12 cellular contexts compared by ENCODE assay signal in genomic region chr14:63891148-63891964, GRCh38. TPM values are rescaled to one million over a fixed set of nuclear protein-coding genes. Genes with fewer than 3 reads are reported as not detected.
DNase-seq lines count a peak whose midpoint lies in the region; ATAC-seq and TF ChIP-seq lines count a peak whose summit lies in the region.
"Had no signal": no experiment of that assay in that cellular context is flagged by ENCODE, and none has a peak within 500 bp of the region (broad histone marks: within the 10 kb centered on the region; RNA-seq: fewer than 3 reads in every experiment).

No MANE protein-coding gene starts in this region.

- no peak overlapping the region for H3K9ac ChIP-seq in endodermal cell (ENCODE audit: extremely low read depth, low read length, poor library complexity, severe bottlenecking)

- H3K36me3 Mint-ChIP-seq in natural killer cell (no peaks in the 10 kb centered on the region), endodermal cell (ENCODE audit: low read depth) (no peaks in the 10 kb centered on the region), mesothelial cell of epicardium (peaks cover 3% of the 10 kb centered on the region)
- no peaks in the 10 kb centered on the region for H3K36me3 Mint-ChIP-seq in natural killer cell treated with Interleukin-12 subunit alpha and Interleukin-12 subunit beta and Interleukin-15 and Interleukin-18, amount 100 ng/mL, for 72 hours
- no peaks in the 10 kb centered on the region for H3K36me3 Mint-ChIP-seq in stimulated activated memory B cell treated with anti-CD40 and anti-IgM and Interleukin-4, amounts not matched to agents 10 μg/mL and 1 μg/mL and 100 μg/mL, for 72 hours

- TF ChIP-seq CTCF in natural killer cell (IDR thresholded peaks at IDR 0.05) (no peak), endodermal cell (conservative IDR thresholded peaks at IDR 0.05) (no peak), mesothelial cell of epicardium (IDR thresholded peaks at IDR 0.05; ENCODE audit: unreplicated experiment) (no peak)

- H3K27me3 Mint-ChIP-seq in natural killer cell (ENCODE audit: low read depth in 2 of 2) (no peaks in the 10 kb centered on the region), endodermal cell (ENCODE audit: insufficient read depth) (no peaks in the 10 kb centered on the region), mesothelial cell of epicardium (ENCODE audit: low read depth) (no peaks in the 10 kb centered on the region)
- H3K27me3 Mint-ChIP-seq in natural killer cell treated with Interleukin-12 subunit alpha and Interleukin-12 subunit beta and Interleukin-15 and Interleukin-18, amount 100 ng/mL, for 72 hours = no peaks in the 10 kb centered on the region
- no peaks in the 10 kb centered on the region for H3K27me3 Mint-ChIP-seq in stimulated activated memory B cell treated with anti-CD40 and anti-IgM and Interleukin-4, amounts not matched to agents 10 μg/mL and 1 μg/mL and 100 μg/mL, for 72 hours
- H3K27me3 Mint-ChIP-seq: activated naive CD8-positive, alpha-beta T cell treated with anti-CD3 and anti-CD28 coated beads, Interleukin-2, amount 10 ng/mL, durations not matched to agents 7 days and 5 days; B cell had no signal

- no peaks in the 10 kb centered on the region for H3K9me3 ChIP-seq in endodermal cell (ENCODE audit: control insufficient read depth, low read length)

- H3K4me3 Mint-ChIP-seq in natural killer cell = no peak overlapping the region
- H3K4me3 Mint-ChIP-seq in natural killer cell treated with Interleukin-12 subunit alpha and Interleukin-12 subunit beta and Interleukin-15 and Interleukin-18, amount 100 ng/mL, for 72 hours = no peak overlapping the region
- H3K4me3 Mint-ChIP-seq in endodermal cell = no peak overlapping the region
- H3K4me3 Mint-ChIP-seq in mesothelial cell of epicardium = no peak overlapping the region
- H3K4me3 Mint-ChIP-seq in stimulated activated memory B cell treated with anti-CD40 and anti-IgM and Interleukin-4, amounts not matched to agents 10 μg/mL and 1 μg/mL and 100 μg/mL, for 72 hours = no peak overlapping the region
- H3K4me3 Mint-ChIP-seq: activated naive CD8-positive, alpha-beta T cell treated with anti-CD3 and anti-CD28 coated beads, Interleukin-2, amount 10 ng/mL, durations not matched to agents 7 days and 5 days; B cell had no signal

- H3K9me3 Mint-ChIP-seq in natural killer cell (no peaks in the 10 kb centered on the region), endodermal cell (no peaks in the 10 kb centered on the region), mesothelial cell of epicardium (no peaks in the 10 kb centered on the region)
- no peaks in the 10 kb centered on the region for H3K9me3 Mint-ChIP-seq in natural killer cell treated with Interleukin-12 subunit alpha and Interleukin-12 subunit beta and Interleukin-15 and Interleukin-18, amount 100 ng/mL, for 72 hours
- no peaks in the 10 kb centered on the region for H3K9me3 Mint-ChIP-seq in stimulated activated memory B cell treated with anti-CD40 and anti-IgM and Interleukin-4, amounts not matched to agents 10 μg/mL and 1 μg/mL and 100 μg/mL, for 72 hours
- H3K9me3 Mint-ChIP-seq: activated naive CD8-positive, alpha-beta T cell treated with anti-CD3 and anti-CD28 coated beads, Interleukin-2, amount 10 ng/mL, durations not matched to agents 7 days and 5 days had no signal

- ATAC-seq in natural killer cell (no peak), GM21529 (IDR thresholded peaks at IDR 0.05; ENCODE audit: unreplicated experiment) (no peak)
- ATAC-seq in natural killer cell treated with Interleukin-12 subunit alpha and Interleukin-12 subunit beta and Interleukin-15 and Interleukin-18, amount 100 ng/mL, for 72 hours = no peak
- ATAC-seq in stimulated activated memory B cell treated with anti-CD40 and anti-IgM and Interleukin-4, amounts not matched to agents 10 μg/mL and 1 μg/mL and 100 μg/mL, for 72 hours = no peak

- H3K4me1 Mint-ChIP-seq in natural killer cell (peaks cover 51 to 53% of the 10 kb centered on the region in 2 donors), endodermal cell (peaks cover 24% of the 10 kb centered on the region), mesothelial cell of epicardium (peaks cover 47% of the 10 kb centered on the region)
- peaks cover 17 to 23% of the 10 kb centered on the region in 2 donors for H3K4me1 Mint-ChIP-seq in natural killer cell treated with Interleukin-12 subunit alpha and Interleukin-12 subunit beta and Interleukin-15 and Interleukin-18, amount 100 ng/mL, for 72 hours (ENCODE audit: low read depth in 2 of 2)
- peaks cover 6% of the 10 kb centered on the region for H3K4me1 Mint-ChIP-seq in stimulated activated memory B cell treated with anti-CD40 and anti-IgM and Interleukin-4, amounts not matched to agents 10 μg/mL and 1 μg/mL and 100 μg/mL, for 72 hours
- H3K4me1 Mint-ChIP-seq: B cell had no signal

- intact Hi-C loops in natural killer cell (cut with micrococcal nuclease) = no loop called here

- H3K27ac Mint-ChIP-seq in natural killer cell = peak overlapping the region; percentile 49 to 67
- peak overlapping the region in 1 of 2 donors; percentile 22 for H3K27ac Mint-ChIP-seq in natural killer cell treated with Interleukin-12 subunit alpha and Interleukin-12 subunit beta and Interleukin-15 and Interleukin-18, amount 100 ng/mL, for 72 hours
- peak overlapping the region; percentile 52 for H3K27ac Mint-ChIP-seq in endodermal cell
- peak overlapping the region; percentile 82 for H3K27ac Mint-ChIP-seq in mesothelial cell of epicardium
- no peak overlapping the region for H3K27ac Mint-ChIP-seq in stimulated activated memory B cell treated with anti-CD40 and anti-IgM and Interleukin-4, amounts not matched to agents 10 μg/mL and 1 μg/mL and 100 μg/mL, for 72 hours
- H3K27ac Mint-ChIP-seq: B cell had no signal

- H3K36me3 ChIP-seq in endodermal cell (ENCODE audit: control insufficient read depth, insufficient read depth, low read length) = no peaks in the 10 kb centered on the region

- no peaks in the 10 kb centered on the region for H3K27me3 ChIP-seq in endodermal cell (ENCODE audit: control insufficient read depth, insufficient read depth, low read length, poor library complexity, severe bottlenecking)

- H3K4me3 ChIP-seq in endodermal cell (ENCODE audit: low read length) = no peak overlapping the region

- DNase-seq in natural killer cell = no peak
- no peak for DNase-seq in natural killer cell treated with Interleukin-12 subunit alpha and Interleukin-12 subunit beta and Interleukin-15 and Interleukin-18, amount 100 ng/mL, for 72 hours (ENCODE audit: low spot score)
- DNase-seq in endodermal cell = no peak
- DNase-seq in mesothelial cell of epicardium (ENCODE audit: low spot score in 2 of 2, unreplicated experiment in 2 of 2) = no peak
- no peak for DNase-seq in amniotic stem cell (lab: John Stamatoyannopoulos, UW)
- DNase-seq in NCI-H1930 (lab: John Stamatoyannopoulos, UW) = no peak
- DNase-seq: activated naive CD8-positive, alpha-beta T cell treated with anti-CD3 and anti-CD28 coated beads, Interleukin-2, amount 10 ng/mL, durations not matched to agents 7 days and 5 days; hippocampal formation; NCI-H526 had no signal

- no peaks in the 10 kb centered on the region for H3K4me1 ChIP-seq in endodermal cell (ENCODE audit: control insufficient read depth, insufficient read depth, low read length)

- H3K27ac ChIP-seq in endodermal cell (ENCODE audit: low read depth, low read length) = peak overlapping the region; percentile 29

- WGBS in endodermal cell (ENCODE audit: insufficient coverage in 1 of 2, insufficient read length in 1 of 2), 2 experiments = 27 to 31% methylated on average over 6 to 9 of the region's 10 CpGs

RNA-seq across cellular contexts. Expression of gene SYNE2, which starts 38.6 kb away (rescaled TPM):
- total RNA-seq in natural killer cell (100 to 1,000 TPM; 325 to 434 (median 373) TPM), endodermal cell (10 to 100 TPM; 65.8 to 70.0 TPM), mesothelial cell of epicardium (84.6 to 87.1 TPM (median 85.3 TPM) in 3 replicates)
- total RNA-seq in natural killer cell treated with Interleukin-12 subunit alpha and Interleukin-12 subunit beta and Interleukin-15 and Interleukin-18, amount 100 ng/mL, for 72 hours = 10 to 100 TPM; 86.7 to 97.4 TPM
- polyA plus RNA-seq in endodermal cell (2013, experiment 1 of 2) = 32.8 TPM
- 36.8 TPM for polyA plus RNA-seq in endodermal cell (2013, experiment 2 of 2)
